ENCODE assay signal across 8 cellular contexts in the genomic region with DNA sequence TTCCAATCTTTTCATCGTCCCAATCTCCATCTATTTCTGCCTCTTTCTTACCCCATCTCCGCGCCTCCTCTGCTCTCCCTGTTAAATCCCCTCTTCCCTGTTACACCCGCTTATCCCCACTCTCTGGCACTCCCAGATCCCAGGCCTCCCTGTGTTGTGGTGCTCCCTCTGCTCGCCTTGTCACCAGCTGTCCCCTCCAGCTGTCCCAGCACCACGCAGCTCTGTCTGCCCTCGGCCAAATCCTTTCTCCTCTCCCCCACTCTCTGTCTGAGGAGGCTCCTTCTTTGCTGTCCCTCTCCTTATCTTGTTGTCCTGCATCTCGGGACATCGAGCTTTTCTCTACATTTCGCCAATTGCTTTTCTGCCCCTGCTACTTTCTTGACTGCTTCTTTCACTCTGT. TPM values are rescaled to one million over a fixed set of nuclear protein-coding genes. Genes with fewer than 3 reads are reported as not detected.
A peak's percentile ranks its signal among the peaks of the same experiment; 100 is the strongest.
DNase-seq lines count a peak whose midpoint lies in the region; ATAC-seq, FAIRE-seq and TF ChIP-seq lines count a peak whose summit lies in the region.

No MANE protein-coding gene starts in this region.

- no peak for FAIRE-seq in GM12891 (lab: Jason Lieb, UNC)

- no peaks in the 10 kb centered on the region for H3K9me3 ChIP-seq in subcutaneous abdominal adipose tissue (ENCODE audit: control insufficient read depth in 5 of 5, low read length in 5 of 5)

- peak overlapping the region; percentile 71 to 93 (median 90) for H3K9ac ChIP-seq in subcutaneous abdominal adipose tissue (ENCODE audit: low read length in 5 of 5)

- DNase-seq in activated CD4-positive, alpha-beta T cell treated with anti-CD3 and anti-CD28 coated beads, Interleukin-2, amount 10 ng/mL, durations not matched to agents 24 days and 14 days: no peak
- DNase-seq in activated CD4-positive, alpha-beta T cell treated with anti-CD3 and anti-CD28 coated beads for 4 hours: no peak
- DNase-seq in activated CD4-positive, alpha-beta T cell treated with anti-CD3 and anti-CD28 coated beads, Interleukin-2, amount 50 U/mL, for 1 hour: no peak
- no peak for DNase-seq in GM12891 (ENCODE audit: insufficient read length, low spot score)

- peaks cover 48% of the 10 kb centered on the region for H3K36me3 Mint-ChIP-seq in activated CD4-positive, alpha-beta T cell treated with anti-CD3 and anti-CD28 coated beads, Interleukin-2, amount 10 ng/mL, durations not matched to agents 24 days and 14 days (ENCODE audit: low read depth)

- peak overlapping the region; percentile 96 for H3K4me3 ChIP-seq in WI38 (ENCODE audit: low read depth, low read length)
- H3K4me3 ChIP-seq in iPS-11a (ENCODE audit: low read depth, low read length): peak overlapping the region; percentile 91
- peak overlapping the region; percentile 78 to 98 (median 96) for H3K4me3 ChIP-seq in subcutaneous abdominal adipose tissue (ENCODE audit: low read depth in 1 of 5, low read length in 5 of 5)

- H3K27ac ChIP-seq in subcutaneous abdominal adipose tissue (ENCODE audit: low read depth, low read length): peak overlapping the region; percentile 88

- H3K4me1 Mint-ChIP-seq in activated CD4-positive, alpha-beta T cell treated with anti-CD3 and anti-CD28 coated beads, Interleukin-2, amount 10 ng/mL, durations not matched to agents 24 days and 14 days: peaks cover 22% of the 10 kb centered on the region

- TF ChIP-seq POLR2A in GM12891 (IDR thresholded peaks at IDR 0.05; ENCODE audit: low read depth, low read length): no peak

- H3K27me3 ChIP-seq in subcutaneous abdominal adipose tissue (ENCODE audit: control insufficient read depth in 5 of 5, insufficient read depth in 4 of 5, low read length in 5 of 5): no peaks in the 10 kb centered on the region

- H3K27ac Mint-ChIP-seq in activated CD4-positive, alpha-beta T cell treated with anti-CD3 and anti-CD28 coated beads, Interleukin-2, amount 10 ng/mL, durations not matched to agents 24 days and 14 days: peak overlapping the region; percentile 90

- H3K4me1 ChIP-seq in subcutaneous abdominal adipose tissue (ENCODE audit: control insufficient read depth in 5 of 5, insufficient read depth in 5 of 5, low read length in 5 of 5): peaks cover 1 to 37% (median 24%) of the 10 kb centered on the region in 5 donors

- H3K9me3 Mint-ChIP-seq in activated CD4-positive, alpha-beta T cell treated with anti-CD3 and anti-CD28 coated beads, Interleukin-2, amount 10 ng/mL, durations not matched to agents 24 days and 14 days: peaks cover 25% of the 10 kb centered on the region

- H3K4me3 Mint-ChIP-seq in activated CD4-positive, alpha-beta T cell treated with anti-CD3 and anti-CD28 coated beads, Interleukin-2, amount 10 ng/mL, durations not matched to agents 24 days and 14 days: peak overlapping the region; percentile 93

- H3K27me3 Mint-ChIP-seq in activated CD4-positive, alpha-beta T cell treated with anti-CD3 and anti-CD28 coated beads, Interleukin-2, amount 10 ng/mL, durations not matched to agents 24 days and 14 days: no peaks in the 10 kb centered on the region

- intact Hi-C loops in activated CD4-positive, alpha-beta T cell treated with anti-CD3 and anti-CD28 coated beads, Interleukin-2, amount 10 ng/mL, durations not matched to agents 24 days and 14 days (cut with micrococcal nuclease): loop anchor here (5.0 to 10.0 kb wide), 4 partner anchors 95 to 577 kb away; partner anchors contain the start of gene ZNF808

- ATAC-seq in GM18498 (IDR thresholded peaks at IDR 0.05; ENCODE audit: unreplicated experiment): no peak

- TF ChIP-seq CTCF in WI38 (IDR thresholded peaks at IDR 0.05; ENCODE audit: low read depth, low read length): no peak

- peaks cover 0 to 13% (median 11%) of the 10 kb centered on the region in 5 donors for H3K36me3 ChIP-seq in subcutaneous abdominal adipose tissue (ENCODE audit: control insufficient read depth in 5 of 5, insufficient read depth in 5 of 5, low read length in 5 of 5)

TF ChIP-seq in GM12891, 5 proteins besides CTCF, POLR2A, EP300 and RAD21:
- TF ChIP-seq SPI1 (IDR thresholded peaks at IDR 0.05; ENCODE audit: low read depth, low read length) (no peak), PAX5 (IDR thresholded peaks at IDR 0.05; ENCODE audit: insufficient read depth, low read length, severe bottlenecking) (no peak), TAF1 (IDR thresholded peaks at IDR 0.05; ENCODE audit: low read depth, low read length) (no peak), POLR2AphosphoS5 (IDR thresholded peaks at IDR 0.05; ENCODE audit: low read depth, low read length) (no peak), POU2F2 (IDR thresholded peaks at IDR 0.05; ENCODE audit: low read depth, low read length) (no peak)

RNA-seq across cellular contexts. Expression of gene ZNF160, which starts 1.0 kb away (rescaled TPM):
- 30.6 and 37.5 TPM in 2 replicates for total RNA-seq in activated CD4-positive, alpha-beta T cell treated with anti-CD3 and anti-CD28 coated beads, Interleukin-2, amount 10 ng/mL, durations not matched to agents 24 days and 14 days
- polyA plus RNA-seq in GM12891 (2012; ENCODE audit: low read depth, missing spikeins): 11.5 TPM

RNA-seq across cellular contexts. Expression of gene ZNF415, which starts 30.5 kb away (rescaled TPM):
- 0.51 and 0.78 TPM in 2 replicates for total RNA-seq in activated CD4-positive, alpha-beta T cell treated with anti-CD3 and anti-CD28 coated beads, Interleukin-2, amount 10 ng/mL, durations not matched to agents 24 days and 14 days
- 1.1 TPM for polyA plus RNA-seq in GM12891 (2012; ENCODE audit: low read depth, missing spikeins)

RNA-seq across cellular contexts. Expression of gene ZNF347, which starts 56.7 kb away (rescaled TPM):
- 4.6 and 5.3 TPM in 2 replicates for total RNA-seq in activated CD4-positive, alpha-beta T cell treated with anti-CD3 and anti-CD28 coated beads, Interleukin-2, amount 10 ng/mL, durations not matched to agents 24 days and 14 days
- polyA plus RNA-seq in GM12891 (2012; ENCODE audit: low read depth, missing spikeins): 1.5 TPM

RNA-seq across cellular contexts. Expression of gene ERVV-2, which starts 57.6 kb away (rescaled TPM):
- not detected in 2 replicates for total RNA-seq in activated CD4-positive, alpha-beta T cell treated with anti-CD3 and anti-CD28 coated beads, Interleukin-2, amount 10 ng/mL, durations not matched to agents 24 days and 14 days
- polyA plus RNA-seq in GM12891 (2012; ENCODE audit: low read depth, missing spikeins): not detected
